Comparison of ENCODE assay signal across 1 cellular context in genomic region chr7:155732275-155732674, GRCh38.
TF ChIP-seq lines count a peak whose summit lies in the region.

No MANE protein-coding gene starts in this region.

TF ChIP-seq in K562, 482 proteins besides CTCF, POLR2A, EP300 and RAD21:
- no peak for TF ChIP-seq KDM1A (IDR thresholded peaks at IDR 0.05)
- TF ChIP-seq MBD2 (IDR thresholded peaks at IDR 0.05; ENCODE audit: borderline replicate concordance, low read depth), result no peak
- TF ChIP-seq PHF21A (IDR thresholded peaks at IDR 0.05; ENCODE audit: borderline replicate concordance, low read depth), result no peak
- no peak for TF ChIP-seq SMARCC2 (IDR thresholded peaks at IDR 0.05; ENCODE audit: low read depth)
